In the genomic region with DNA sequence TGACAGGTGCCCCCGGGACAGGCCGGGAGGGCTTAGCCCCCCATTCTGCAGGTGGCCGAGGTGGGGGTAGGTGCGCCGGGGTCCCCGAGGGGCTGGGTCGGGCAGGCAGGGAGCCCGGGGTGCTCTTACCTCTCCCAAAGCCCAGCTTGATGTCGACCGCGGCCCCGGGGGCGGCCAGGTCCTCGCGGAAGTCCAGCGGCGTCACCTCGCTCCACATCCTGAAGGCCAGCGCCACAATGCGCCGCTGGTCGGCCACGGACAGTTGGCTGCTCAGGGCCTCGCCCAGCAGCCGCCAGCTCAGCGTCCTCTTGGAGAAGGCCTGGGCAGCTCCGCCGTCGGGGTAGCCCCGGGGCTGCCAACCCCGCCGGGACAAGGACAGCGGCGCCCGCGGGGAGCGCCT, we compare ENCODE assay signal across 20 cellular contexts. TPM values are rescaled to one million over a fixed set of nuclear protein-coding genes. Genes with fewer than 3 reads are reported as not detected.
DNase-seq lines count a peak whose midpoint lies in the region; ATAC-seq and TF ChIP-seq lines count a peak whose summit lies in the region.
"Had no signal": no experiment of that assay in that cellular context is flagged by ENCODE, and none has a peak within 500 bp of the region (broad histone marks: within the 10 kb centered on the region; RNA-seq: fewer than 3 reads in every experiment).

No MANE protein-coding gene starts in this region.

- H3K4me1 ChIP-seq in right cardiac atrium (ENCODE audit: control insufficient read depth, insufficient read depth, low read length) (no peaks in the 10 kb centered on the region), psoas muscle (no peaks in the 10 kb centered on the region)
- H3K4me1 ChIP-seq: BLaER1 treated with 17β-estradiol and CSF1 and Interleukin-3, amounts not matched to agents 10 nM and 100 nM had no signal

- no peak overlapping the region for H3K27ac Mint-ChIP-seq in activated CD8-positive, alpha-beta memory T cell treated with anti-CD3 and anti-CD28 coated beads, Interleukin-2, amount 10 ng/mL, durations not matched to agents 7 days and 5 days

- CTCF ChIA-PET in activated CD8-positive, alpha-beta memory T cell treated with anti-CD3 and anti-CD28 coated beads, Interleukin-2, amount 10 ng/mL, durations not matched to agents 7 days and 5 days (lab: Charles Lee): no interaction called here

- H3K4me3 Mint-ChIP-seq in activated CD8-positive, alpha-beta memory T cell treated with anti-CD3 and anti-CD28 coated beads, Interleukin-2, amount 10 ng/mL, durations not matched to agents 7 days and 5 days: no peak overlapping the region
- H3K4me3 Mint-ChIP-seq: CD8-positive, alpha-beta memory T cell had no signal

- 76% methylated on average over 37 of the region's 37 CpGs for WGBS in right cardiac atrium
- WGBS in psoas muscle, 3 donors: 84 to 89% (median 87%) methylated on average over 22 to 37 of the region's 37 CpGs

- no peak for TF ChIP-seq CTCF in psoas muscle (IDR thresholded peaks at IDR 0.05)
- no peak for TF ChIP-seq CTCF in GM13977 (IDR thresholded peaks at IDR 0.05; ENCODE audit: extremely low read depth, insufficient read depth, missing control alignments)

- H3K4me3 ChIP-seq in right cardiac atrium (ENCODE audit: low read length): no peak overlapping the region
- H3K4me3 ChIP-seq in psoas muscle: peak overlapping the region; percentile 34
- H3K4me3 ChIP-seq: BLaER1 treated with 17β-estradiol and CSF1 and Interleukin-3, amounts not matched to agents 10 nM and 100 nM; GM12878 had no signal

- intact Hi-C loops in right cardiac atrium (cut with DNase I) (no loop called here), psoas muscle (cut with DNase I) (no loop called here)

- peaks cover 2% of the 10 kb centered on the region for H3K36me3 Mint-ChIP-seq in activated CD8-positive, alpha-beta memory T cell treated with anti-CD3 and anti-CD28 coated beads, Interleukin-2, amount 10 ng/mL, durations not matched to agents 7 days and 5 days

- no peaks in the 10 kb centered on the region for H3K4me1 Mint-ChIP-seq in activated CD8-positive, alpha-beta memory T cell treated with anti-CD3 and anti-CD28 coated beads, Interleukin-2, amount 10 ng/mL, durations not matched to agents 7 days and 5 days
- H3K4me1 Mint-ChIP-seq: CD8-positive, alpha-beta memory T cell had no signal

- DNase-seq in activated CD8-positive, alpha-beta memory T cell treated with anti-CD3 and anti-CD28 coated beads, Interleukin-2, amount 50 U/mL, for 48 hours: peak; percentile 38
- no peak for DNase-seq in activated CD8-positive, alpha-beta memory T cell treated with anti-CD3 and anti-CD28 coated beads, Interleukin-2, amount 10 ng/mL, durations not matched to agents 7 days and 5 days
- peak; percentile 44 for DNase-seq in GM03348 (ENCODE audit: low spot score)
- DNase-seq in right cardiac atrium: no peak
- DNase-seq in psoas muscle: no peak
- DNase-seq in GM13977 (ENCODE audit: low spot score): no peak
- DNase-seq: CD8-positive, alpha-beta memory T cell; DMS79 treated with DMSO at 0.1 percent for 48 hours; KBM-7; NCI-H1436; NCI-H2029 treated with DMSO at 0.1 percent for 48 hours; NCI-H226; NCI-H524 treated with DMSO at 0.1 percent for 48 hours; SHP77 treated with DMSO at 0.1 percent for 48 hours had no signal

- in situ Hi-C loops in GM13977 (cut with MboI; ENCODE audit: low pct_unique_long_range_greater_than_20kb, low sequenced_read_pairs, unreplicated experiment): no loop called here

- H3K36me3 ChIP-seq in psoas muscle (ENCODE audit: insufficient read depth in 1 of 2, low read depth in 1 of 2): peaks cover 0 to 3% of the 10 kb centered on the region in 2 donors

- no peaks in the 10 kb centered on the region for H3K27me3 ChIP-seq in right cardiac atrium (ENCODE audit: control insufficient read depth, insufficient read depth)
- no peaks in the 10 kb centered on the region for H3K27me3 ChIP-seq in psoas muscle (ENCODE audit: insufficient read depth in 3 of 3, low read length in 2 of 3)
- H3K27me3 ChIP-seq: BLaER1 treated with 17β-estradiol and CSF1 and Interleukin-3, amounts not matched to agents 10 nM and 100 nM had no signal

- H3K27me3 Mint-ChIP-seq in activated CD8-positive, alpha-beta memory T cell treated with anti-CD3 and anti-CD28 coated beads, Interleukin-2, amount 10 ng/mL, durations not matched to agents 7 days and 5 days: no peaks in the 10 kb centered on the region

- no peaks in the 10 kb centered on the region for H3K9me3 Mint-ChIP-seq in activated CD8-positive, alpha-beta memory T cell treated with anti-CD3 and anti-CD28 coated beads, Interleukin-2, amount 10 ng/mL, durations not matched to agents 7 days and 5 days (ENCODE audit: low read depth)

- H3K27ac ChIP-seq in right cardiac atrium (ENCODE audit: low read length) (no peak overlapping the region), psoas muscle (no peak overlapping the region)
- H3K27ac ChIP-seq: BLaER1 treated with 17β-estradiol and CSF1 and Interleukin-3, amounts not matched to agents 10 nM and 100 nM had no signal

- H3K9me3 ChIP-seq in right cardiac atrium (ENCODE audit: control insufficient read depth, low read length) (no peaks in the 10 kb centered on the region), psoas muscle (no peaks in the 10 kb centered on the region)

- ATAC-seq in activated CD8-positive, alpha-beta memory T cell treated with anti-CD3 and anti-CD28 coated beads, Interleukin-2, amount 10 ng/mL, durations not matched to agents 7 days and 5 days: no peak
- ATAC-seq in right cardiac atrium (peak; percentile 17 to 25), psoas muscle (no peak), GM19397 (IDR thresholded peaks at IDR 0.05; ENCODE audit: unreplicated experiment) (no peak), GM18858 (IDR thresholded peaks at IDR 0.05; ENCODE audit: unreplicated experiment) (no peak)
- ATAC-seq: GM12878 had no signal

RNA-seq across cellular contexts. Expression of a gene that starts 1.9 kb away (rescaled TPM):
- total RNA-seq in activated CD8-positive, alpha-beta memory T cell treated with anti-CD3 and anti-CD28 coated beads, Interleukin-2, amount 10 ng/mL, durations not matched to agents 7 days and 5 days: not detected
- total RNA-seq in right cardiac atrium (1 to 10 TPM in 2 of 4 donors, under 1 TPM in 2; 0.47 to 1.4 (median 1.0) TPM), psoas muscle (under 1 TPM in 1 of 4 donors, not detected in 3; 0.17 TPM)
- polyA plus RNA-seq in right cardiac atrium (0.20 TPM), psoas muscle (under 1 TPM in 2 of 3 donors, not detected in 1; 0.03 to 0.04 TPM)
- total RNA-seq: A172, GM12878, H4 had no signal
- polyA plus RNA-seq: CD8-positive, alpha-beta memory T cell had no signal

RNA-seq across cellular contexts. Expression of a gene that starts 49.4 kb away (rescaled TPM):
- 10 to 100 TPM; 43.8 to 57.9 TPM for total RNA-seq in activated CD8-positive, alpha-beta memory T cell treated with anti-CD3 and anti-CD28 coated beads, Interleukin-2, amount 10 ng/mL, durations not matched to agents 7 days and 5 days
- total RNA-seq in right cardiac atrium (10 to 100 TPM; 57.6 to 81.7 (median 68.5) TPM), psoas muscle (10 to 100 TPM; 47.5 to 73.6 (median 59.0) TPM)
- polyA plus RNA-seq in right cardiac atrium (86.1 TPM), psoas muscle (10 to 100 TPM; 39.6 to 57.1 (median 52.0) TPM)

RNA-seq across cellular contexts. Expression of a gene that starts 49.6 kb away (rescaled TPM):
- total RNA-seq in activated CD8-positive, alpha-beta memory T cell treated with anti-CD3 and anti-CD28 coated beads, Interleukin-2, amount 10 ng/mL, durations not matched to agents 7 days and 5 days: 10 to 100 TPM; 53.1 to 77.0 TPM
- total RNA-seq in right cardiac atrium: 10 to 100 TPM; 44.5 to 52.4 (median 48.0) TPM
- polyA plus RNA-seq in right cardiac atrium: 61.2 TPM
- 10 to 100 TPM; 57.6 to 87.6 (median 78.2) TPM for total RNA-seq in psoas muscle
- polyA plus RNA-seq in psoas muscle: 100 to 1,000 TPM; 102 to 235 (median 184) TPM

RNA-seq across cellular contexts. Expression of a gene that starts 54.2 kb away (rescaled TPM):
- 10 to 100 TPM; 36.6 to 38.3 TPM for total RNA-seq in activated CD8-positive, alpha-beta memory T cell treated with anti-CD3 and anti-CD28 coated beads, Interleukin-2, amount 10 ng/mL, durations not matched to agents 7 days and 5 days
- total RNA-seq in right cardiac atrium (10 to 100 TPM; 12.0 to 14.7 (median 14.2) TPM), psoas muscle (10 to 100 TPM in 2 of 4 donors, 1 to 10 TPM in 2; 7.6 to 13.8 (median 10.6) TPM)
- polyA plus RNA-seq in right cardiac atrium (10.8 TPM), psoas muscle (10 to 100 TPM; 10.7 to 17.7 (median 12.5) TPM)

Comparison
In these comparisons a context has a peak if more than half of its experiments do, and no peak if none do; other contexts are left out.
1. DNase-seq: peak in activated CD8-positive, alpha-beta memory T cell treated with anti-CD3 and anti-CD28 coated beads, Interleukin-2, amount 50 U/mL, for 48 hours (single experiment) and GM03348 (single experiment); none in activated CD8-positive, alpha-beta memory T cell treated with anti-CD3 and anti-CD28 coated beads, Interleukin-2, amount 10 ng/mL, durations not matched to agents 7 days and 5 days (single experiment), right cardiac atrium (0 of 3), psoas muscle (0 of 2) and GM13977 (single experiment).
2. ATAC-seq: peak in right cardiac atrium (2 of 2); none in activated CD8-positive, alpha-beta memory T cell treated with anti-CD3 and anti-CD28 coated beads, Interleukin-2, amount 10 ng/mL, durations not matched to agents 7 days and 5 days (single experiment), psoas muscle (0 of 4), GM19397 (single experiment) and GM18858 (single experiment).